9 cellular contexts compared by ENCODE assay signal in genomic region chr1:205810448-205811157, GRCh38. TPM values are rescaled to one million over a fixed set of nuclear protein-coding genes. Genes with fewer than 3 reads are reported as not detected.
DNase-seq lines count a peak whose midpoint lies in the region; ATAC-seq, FAIRE-seq and TF ChIP-seq lines count a peak whose summit lies in the region.
"Had no signal": no experiment of that assay in that cellular context is flagged by ENCODE, and none has a peak within 500 bp of the region (broad histone marks: within the 10 kb centered on the region; RNA-seq: fewer than 3 reads in every experiment).

No MANE protein-coding gene starts in this region.

- no peak overlapping the region for H3K4me2 ChIP-seq in A549

- H3K4me3 ChIP-seq in A549 = no peak overlapping the region
- H3K4me3 ChIP-seq in GM12864 (ENCODE audit: low read depth, low read length) = no peak overlapping the region
- H3K4me3 ChIP-seq in esophagus squamous epithelium = no peak overlapping the region

- no peaks in the 10 kb centered on the region for H3K27me3 Mint-ChIP-seq in activated B cell treated with CpG ODN at 0.5 μM for 24 hours

- no peaks in the 10 kb centered on the region for H3K9me3 Mint-ChIP-seq in activated B cell treated with CpG ODN at 0.5 μM for 24 hours

- 96% methylated on average over 12 of the region's 12 CpGs for WGBS in A549 (ENCODE audit: missing lambda C conversion rate)
- 93 to 94% methylated on average over 11 to 12 of the region's 12 CpGs for WGBS in esophagus squamous epithelium, 2 donors

- peaks cover 0 to 18% (median 0%) of the 10 kb centered on the region in 3 donors for H3K36me3 ChIP-seq in esophagus squamous epithelium

- intact Hi-C loops in activated B cell treated with CpG ODN at 0.5 μM for 24 hours (cut with micrococcal nuclease) (loop anchor here (5.0 kb wide), 1 partner anchor 107 kb away; no protein-coding TSS in a partner anchor), esophagus squamous epithelium (cut with DNase I) (no loop called here)

- CTCF ChIA-PET in A549 (lab: Yijun Ruan, JAX) = interaction anchor here (0.9 to 11.5 kb wide), 8 partner anchors 9 to 179 kb away, joined by 3 to 120 read pairs (median 6); no protein-coding TSS in a partner anchor
- CTCF ChIA-PET in activated B cell treated with CpG ODN at 0.5 μM for 24 hours (lab: Charles Lee) = interaction anchor here (1.0 to 2.4 kb wide), 4 partner anchors 16 to 167 kb away, joined by 3 to 6 read pairs (median 4); no protein-coding TSS in a partner anchor

- FAIRE-seq in A549 (lab: Jason Lieb, UNC) = no peak

- peaks cover 35% of the 10 kb centered on the region for H3K36me3 Mint-ChIP-seq in activated B cell treated with CpG ODN at 0.5 μM for 24 hours (ENCODE audit: low read depth)

- no peak overlapping the region for H3K27ac Mint-ChIP-seq in activated B cell treated with CpG ODN at 0.5 μM for 24 hours

- H3K4me1 ChIP-seq in A549 (peaks cover 19% of the 10 kb centered on the region), esophagus squamous epithelium (peaks cover 3 to 66% (median 28%) of the 10 kb centered on the region in 3 donors)

- no peaks in the 10 kb centered on the region for H3K27me3 ChIP-seq in esophagus squamous epithelium

- H3K9me3 ChIP-seq in A549 (no peaks in the 10 kb centered on the region), esophagus squamous epithelium (no peaks in the 10 kb centered on the region)

- DNase-seq in A549 (ENCODE audit: low read depth in 1 of 2, low spot score in 1 of 2) (peak; percentile 17 to 49), GM12864 (ENCODE audit: low read depth) (no peak), activated B cell treated with CpG ODN at 0.5 μM for 24 hours (no peak), iPS-NIHi7 (ENCODE audit: extremely low spot score) (peak; percentile 53), GM03348 (ENCODE audit: low spot score) (no peak), esophagus squamous epithelium (lab: John Stamatoyannopoulos, UW) (no peak), mucosa of gallbladder (ENCODE audit: low spot score) (no peak)
- DNase-seq: activated effector memory CD4-positive, alpha-beta T cell treated with anti-CD3 and anti-CD28 coated beads, Interleukin-2, amount 50 U/mL, for 16 hours had no signal

- peaks cover 74% of the 10 kb centered on the region for H3K4me1 Mint-ChIP-seq in activated B cell treated with CpG ODN at 0.5 μM for 24 hours

- no peak for TF ChIP-seq EP300 in A549 (IDR thresholded peaks at IDR 0.05)

- no peak for TF ChIP-seq RAD21 in A549 (conservative IDR thresholded peaks at IDR 0.05 in 1 of 2, IDR thresholded peaks at IDR 0.05 in 1 of 2)

- POLR2A ChIA-PET in A549 (lab: Yijun Ruan, JAX) (no interaction called here), activated B cell treated with CpG ODN at 0.5 μM for 24 hours (lab: Charles Lee) (interaction anchor here (0.6 to 4.9 kb wide), 5 partner anchors 18 to 522 kb away, joined by 4 to 40 read pairs (median 5); partner anchors contain the start of genes ELK4, PM20D1 and RAB29)

- TF ChIP-seq POLR2A in A549 (IDR thresholded peaks at IDR 0.05; ENCODE audit: low read length) (no peak), esophagus squamous epithelium (IDR thresholded peaks at IDR 0.05) (no peak)

- no peak overlapping the region for H3K27ac ChIP-seq in A549
- no peak overlapping the region for H3K27ac ChIP-seq in esophagus squamous epithelium

- peak in 1 of 2 experiments; percentile 19; a peak in 1 of 6 replicates for ATAC-seq in A549
- ATAC-seq in activated B cell treated with CpG ODN at 0.5 μM for 24 hours (ENCODE audit: low read depth) = no peak
- no peak for ATAC-seq in HG03342 (IDR thresholded peaks at IDR 0.05; ENCODE audit: unreplicated experiment)

- TF ChIP-seq CTCF in A549 (IDR thresholded peaks at IDR 0.05) (0 out of 3 replicates have a peak, but pooled peaks have one; percentile 7), GM12864 (IDR thresholded peaks at IDR 0.05; ENCODE audit: low read depth, low read length, missing control alignments) (peak; percentile 20), activated B cell treated with CpG ODN at 0.5 μM for 24 hours (IDR thresholded peaks at IDR 0.05) (no peak), esophagus squamous epithelium (IDR thresholded peaks at IDR 0.05) (no peak)

- peak overlapping the region; percentile 95 for H3K4me3 Mint-ChIP-seq in activated B cell treated with CpG ODN at 0.5 μM for 24 hours

TF ChIP-seq in A549, 52 proteins besides CTCF, POLR2A, EP300 and RAD21:
- TF ChIP-seq HEYL (CRISPR knock-in tag; IDR thresholded peaks at IDR 0.05) (no peak), HOXB13 (CRISPR knock-in tag; IDR thresholded peaks at IDR 0.05; ENCODE audit: low read depth) (no peak), GATA3 (IDR thresholded peaks at IDR 0.05; ENCODE audit: borderline replicate concordance) (no peak), SMC3 (IDR thresholded peaks at IDR 0.05) (no peak), CHD4 (IDR thresholded peaks at IDR 0.05; ENCODE audit: borderline replicate concordance) (no peak), KDM5A (IDR thresholded peaks at IDR 0.05) (no peak), BHLHE40 (IDR thresholded peaks at IDR 0.05; ENCODE audit: low read depth, low read length) (no peak), JUN (IDR thresholded peaks at IDR 0.05) (no peak), SREBF2 (IDR thresholded peaks at IDR 0.05) (no peak), JUNB (IDR thresholded peaks at IDR 0.05) (no peak), RCOR1 (IDR thresholded peaks at IDR 0.05; ENCODE audit: low read depth, low read length) (no peak), PHF8 (IDR thresholded peaks at IDR 0.05; ENCODE audit: borderline replicate concordance, low read depth) (no peak), RARB (CRISPR knock-in tag; IDR thresholded peaks at IDR 0.05) (no peak)
- TF ChIP-seq, protein P1, sequence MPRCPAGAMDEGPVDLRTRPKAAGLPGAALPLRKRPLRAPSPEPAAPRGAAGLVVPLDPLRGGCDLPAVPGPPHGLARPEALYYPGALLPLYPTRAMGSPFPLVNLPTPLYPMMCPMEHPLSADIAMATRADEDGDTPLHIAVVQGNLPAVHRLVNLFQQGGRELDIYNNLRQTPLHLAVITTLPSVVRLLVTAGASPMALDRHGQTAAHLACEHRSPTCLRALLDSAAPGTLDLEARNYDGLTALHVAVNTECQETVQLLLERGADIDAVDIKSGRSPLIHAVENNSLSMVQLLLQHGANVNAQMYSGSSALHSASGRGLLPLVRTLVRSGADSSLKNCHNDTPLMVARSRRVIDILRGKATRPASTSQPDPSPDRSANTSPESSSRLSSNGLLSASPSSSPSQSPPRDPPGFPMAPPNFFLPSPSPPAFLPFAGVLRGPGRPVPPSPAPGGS (IDR thresholded peaks at IDR 0.05) = no peak

RNA-seq across cellular contexts. Expression of gene SLC41A1, which starts 2.4 kb away (rescaled TPM):
- polyA plus RNA-seq in A549 (2011; rRNA removed) = 23.5 and 26.0 TPM in 2 replicates
- polyA plus RNA-seq in A549 (2012; cell fraction: cytosol; rRNA removed) = 15.8 and 19.9 TPM in 2 replicates
- polyA plus RNA-seq in A549 (2012; cell fraction: nucleus; rRNA removed) = 17.8 and 21.6 TPM in 2 replicates
- polyA plus RNA-seq in A549 (2017; fragmentation: RNase III; extraction: RNeasy Plus Mini Kit Qiagen cat#74134 plus additional on column Dnase treatment) = 25.6 to 26.4 TPM (median 26.1 TPM) in 3 replicates
- polyA minus RNA-seq in A549 (2011; rRNA and poly(A)+ RNA removed) = 13.3 and 14.4 TPM in 2 replicates
- total RNA-seq in activated B cell treated with CpG ODN at 0.5 μM for 24 hours = 31.2 and 32.4 TPM in 2 replicates
- 10 to 100 TPM in 2 of 4 donors, 1 to 10 TPM in 2; 5.2 to 14.1 (median 8.3) TPM for total RNA-seq in esophagus squamous epithelium
- total RNA-seq in mucosa of gallbladder = 40.5 TPM

RNA-seq across cellular contexts. Expression of gene RAB29, which starts 35.3 kb away (rescaled TPM):
- polyA plus RNA-seq in A549 (2011; rRNA removed) (9.8 and 13.2 TPM in 2 replicates), A549 (2017; fragmentation: RNase III; extraction: RNeasy Plus Mini Kit Qiagen cat#74134 plus additional on column Dnase treatment) (12.9 to 17.9 TPM (median 14.8 TPM) in 3 replicates)
- 5.3 and 6.8 TPM in 2 replicates for polyA plus RNA-seq in A549 (2012; cell fraction: cytosol; rRNA removed)
- 3.8 and 5.1 TPM in 2 replicates for polyA plus RNA-seq in A549 (2012; cell fraction: nucleus; rRNA removed)
- 5.8 and 6.9 TPM in 2 replicates for polyA minus RNA-seq in A549 (2011; rRNA and poly(A)+ RNA removed)
- total RNA-seq in activated B cell treated with CpG ODN at 0.5 μM for 24 hours (149 and 156 TPM in 2 replicates), esophagus squamous epithelium (10 to 100 TPM in 1 of 4 donors, 1 to 10 TPM in 3; 3.0 to 19.3 (median 7.0) TPM), mucosa of gallbladder (30.1 TPM)

RNA-seq across cellular contexts. Expression of gene PM20D1, which starts 39.3 kb away (rescaled TPM):
- polyA plus RNA-seq in A549 (2011; rRNA removed) (not detected in 2 replicates), A549 (2017; fragmentation: RNase III; extraction: RNeasy Plus Mini Kit Qiagen cat#74134 plus additional on column Dnase treatment) (not detected in 3 replicates)
- polyA plus RNA-seq in A549 (2012; cell fraction: cytosol; rRNA removed) = not detected in 2 replicates
- polyA plus RNA-seq in A549 (2012; cell fraction: nucleus; rRNA removed) = not detected in 2 replicates
- polyA minus RNA-seq in A549 (2011; rRNA and poly(A)+ RNA removed) = not detected in 2 replicates
- total RNA-seq in activated B cell treated with CpG ODN at 0.5 μM for 24 hours (1.2 and 2.1 TPM in 2 replicates), esophagus squamous epithelium (under 1 TPM in 1 of 4 donors, not detected in 3; 0.57 TPM), mucosa of gallbladder (0.26 TPM)

Comparison
In these comparisons a context has a peak if more than half of its experiments do, and no peak if none do; other contexts are left out.
1. DNase-seq: peak in A549 (2 of 2) and iPS-NIHi7 (single experiment); none in GM12864 (single experiment), activated B cell treated with CpG ODN at 0.5 μM for 24 hours (single experiment), GM03348 (single experiment), esophagus squamous epithelium (single experiment) and mucosa of gallbladder (single experiment).
2. CTCF ChIP-seq: peak in A549 (single experiment) and GM12864 (single experiment); none in activated B cell treated with CpG ODN at 0.5 μM for 24 hours (single experiment) and esophagus squamous epithelium (0 of 6).